In the genomic region with DNA sequence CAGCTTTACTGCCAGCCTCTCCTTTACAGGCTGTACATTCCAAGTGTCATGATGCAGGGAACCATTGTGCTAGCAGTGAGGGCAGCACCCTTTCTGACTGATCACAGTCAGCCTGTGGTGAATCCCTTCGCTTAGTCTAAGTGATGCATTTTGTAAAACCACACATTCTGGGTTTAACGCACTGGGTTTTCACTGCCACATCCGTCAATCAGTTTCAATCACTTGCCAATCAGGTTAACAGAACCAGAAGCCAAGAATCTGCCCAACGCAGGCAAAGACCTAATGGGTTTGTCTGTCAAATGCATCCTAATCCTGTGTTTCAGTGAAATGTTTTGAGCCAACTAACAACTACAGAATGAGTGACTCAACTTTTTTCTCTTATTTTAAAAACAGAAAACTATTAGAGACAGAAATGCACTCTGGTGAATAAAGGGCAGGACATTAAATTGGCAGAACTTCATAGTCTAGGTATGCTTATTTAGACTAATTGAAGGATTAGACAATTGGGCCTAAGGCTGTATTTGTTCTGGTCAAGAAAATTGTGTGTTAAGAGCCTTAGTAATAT, we compare ENCODE assay signal across 20 cellular contexts.
"Had no signal": no experiment of that assay in that cellular context is flagged by ENCODE, and none has a peak within 500 bp of the region (broad histone marks: within the 10 kb centered on the region; RNA-seq: fewer than 3 reads in every experiment).

No MANE protein-coding gene starts in this region.

- H3K4me3 ChIP-seq: SK-N-MC had no signal

- H3K27ac ChIP-seq: brain microvascular endothelial cell, SK-N-MC had no signal

- H3K36me3 ChIP-seq: brain microvascular endothelial cell had no signal

- H3K27me3 ChIP-seq: brain microvascular endothelial cell had no signal

- DNase-seq: activated CD4-positive, alpha-beta T cell treated with anti-CD3 and anti-CD28 coated beads for 4 hours; activated CD8-positive, alpha-beta memory T cell treated with anti-CD3 and anti-CD28 coated beads, Interleukin-2, amount 50 U/mL, for 4 hours; activated CD8-positive, alpha-beta T cell treated with anti-CD3 and anti-CD28 coated beads for 36 hours; activated naive CD4-positive, alpha-beta T cell treated with anti-CD3 and anti-CD28 coated beads, Interleukin-2, amount 50 U/mL, for 16 hours; activated naive CD8-positive, alpha-beta T cell treated with anti-CD3 and anti-CD28 coated beads, Interleukin-2, amount 10 ng/mL, durations not matched to agents 7 days and 5 days; brain microvascular endothelial cell; cerebellar nuclear complex; Kasumi-1; KBM-7; NCI-H1105 treated with DMSO at 0.1 percent for 48 hours; NCI-H1436 treated with DMSO at 0.1 percent for 48 hours; NCI-H187; NCI-H2081; NCI-H446; NCI-H524 treated with DMSO at 0.1 percent for 48 hours; NCI-H774; SW 1271 had no signal

- ATAC-seq: activated CD4-positive, CD25-positive, alpha-beta regulatory T cell treated with anti-CD3 and anti-CD28 coated beads, Interleukin-2, amount 50 U/mL, for 24 hours; activated CD8-positive, alpha-beta T cell treated with anti-CD3 and anti-CD28 coated beads for 36 hours; Right ventricle myocardium inferior had no signal
